ENCODE assay signal across 8 cellular contexts in genomic region chrX:111098874-111099273, GRCh38.
DNase-seq lines count a peak whose midpoint lies in the region; ATAC-seq and TF ChIP-seq lines count a peak whose summit lies in the region.

No MANE protein-coding gene starts in this region.

- no peak overlapping the region for H3K4me3 Mint-ChIP-seq in activated naive CD8-positive, alpha-beta T cell treated with anti-CD3 and anti-CD28 coated beads, Interleukin-2, amount 50 U/mL, for 24 hours

- peaks cover 22% of the 10 kb centered on the region for H3K4me1 ChIP-seq in iPS-18a (ENCODE audit: control insufficient read depth, low read depth, low read length)

- H3K4me1 Mint-ChIP-seq in activated naive CD8-positive, alpha-beta T cell treated with anti-CD3 and anti-CD28 coated beads, Interleukin-2, amount 50 U/mL, for 24 hours = peaks cover 11% of the 10 kb centered on the region

- TF ChIP-seq CTCF in AG09319 (IDR thresholded peaks at IDR 0.05; ENCODE audit: low read depth, low read length) (peak; percentile 64), SU-DHL-6 (IDR thresholded peaks at IDR 0.05; ENCODE audit: insufficient read depth, low read length, poor library complexity, severe bottlenecking) (peak; percentile 29)

- no peaks in the 10 kb centered on the region for H4K20me1 ChIP-seq in SU-DHL-6 (ENCODE audit: low read depth, low read length)

- no peaks in the 10 kb centered on the region for H3K27me3 ChIP-seq in SU-DHL-6 (ENCODE audit: low read length)
- no peaks in the 10 kb centered on the region for H3K27me3 ChIP-seq in iPS-18a (ENCODE audit: control insufficient read depth, insufficient read depth, low read length)

- H3K27ac Mint-ChIP-seq in activated naive CD8-positive, alpha-beta T cell treated with anti-CD3 and anti-CD28 coated beads, Interleukin-2, amount 50 U/mL, for 24 hours = no peak overlapping the region

- H3K4me3 ChIP-seq in SU-DHL-6 (ENCODE audit: insufficient read depth, low read length, poor library complexity, severe bottlenecking) (no peak overlapping the region), iPS-18a (ENCODE audit: low read length) (peak overlapping the region; percentile 31)

- H3K9me2 ChIP-seq in SU-DHL-6 (replicated peaks; ENCODE audit: insufficient read depth, low read length) = no peaks in the 10 kb centered on the region

- H3K36me3 ChIP-seq in SU-DHL-6 (ENCODE audit: low read length) = no peaks in the 10 kb centered on the region
- peaks cover 18% of the 10 kb centered on the region for H3K36me3 ChIP-seq in iPS-18a (ENCODE audit: control insufficient read depth, low read depth, low read length)

- H3K27me3 Mint-ChIP-seq in activated naive CD8-positive, alpha-beta T cell treated with anti-CD3 and anti-CD28 coated beads, Interleukin-2, amount 50 U/mL, for 24 hours = peaks cover 24% of the 10 kb centered on the region

- no peak overlapping the region for H2AFZ ChIP-seq in SU-DHL-6 (ENCODE audit: low read depth, low read length, severe bottlenecking)

- DNase-seq in AG09319 (ENCODE audit: extremely low read depth, low read depth) (no peak), DMS79 (lab: John Stamatoyannopoulos, UW) (no peak)
- DNase-seq in activated naive CD8-positive, alpha-beta T cell treated with anti-CD3 and anti-CD28 coated beads, Interleukin-2, amount 50 U/mL, for 24 hours = peak; percentile 54
- DNase-seq in stimulated activated CD4-positive, alpha-beta T cell treated with anti-CD3 and anti-CD28 coated beads, Interleukin-2, amount 100 ng/mL, for 4 hours (ENCODE audit: low read depth) = peak; percentile 34

- ATAC-seq in GM18868 (IDR thresholded peaks at IDR 0.05; ENCODE audit: unreplicated experiment) (peak; percentile 65), HG03159 (IDR thresholded peaks at IDR 0.05; ENCODE audit: unreplicated experiment) (peak; percentile 67)
- ATAC-seq in activated naive CD8-positive, alpha-beta T cell treated with anti-CD3 and anti-CD28 coated beads, Interleukin-2, amount 50 U/mL, for 24 hours = peak; percentile 67

- H3K9me3 Mint-ChIP-seq in activated naive CD8-positive, alpha-beta T cell treated with anti-CD3 and anti-CD28 coated beads, Interleukin-2, amount 50 U/mL, for 24 hours = no peaks in the 10 kb centered on the region

- H3K9me3 ChIP-seq in SU-DHL-6 (ENCODE audit: insufficient read depth, low read length) (no peaks in the 10 kb centered on the region), iPS-18a (ENCODE audit: control insufficient read depth, low read depth, low read length) (no peaks in the 10 kb centered on the region)

- no peaks in the 10 kb centered on the region for H3F3A ChIP-seq in SU-DHL-6 (ENCODE audit: insufficient read depth)

- no peaks in the 10 kb centered on the region for H3K79me2 ChIP-seq in SU-DHL-6 (ENCODE audit: insufficient read depth, low read length)

- H3K4me2 ChIP-seq in SU-DHL-6 (ENCODE audit: low read depth, low read length, poor library complexity, severe bottlenecking) = no peak overlapping the region

- H3K9ac ChIP-seq in SU-DHL-6 (ENCODE audit: low read length) (no peak overlapping the region), iPS-18a (ENCODE audit: low read length) (no peak overlapping the region)

- H3K27ac ChIP-seq in SU-DHL-6 (ENCODE audit: low read depth, low read length) (no peak overlapping the region), iPS-18a (ENCODE audit: low read length) (no peak overlapping the region)

- H3K36me3 Mint-ChIP-seq in activated naive CD8-positive, alpha-beta T cell treated with anti-CD3 and anti-CD28 coated beads, Interleukin-2, amount 50 U/mL, for 24 hours (ENCODE audit: low read depth) = no peaks in the 10 kb centered on the region

Comparison
In these comparisons a context has a peak if more than half of its experiments do, and no peak if none do; other contexts are left out.
1. DNase-seq: peak in activated naive CD8-positive, alpha-beta T cell treated with anti-CD3 and anti-CD28 coated beads, Interleukin-2, amount 50 U/mL, for 24 hours (single experiment) and stimulated activated CD4-positive, alpha-beta T cell treated with anti-CD3 and anti-CD28 coated beads, Interleukin-2, amount 100 ng/mL, for 4 hours (single experiment); none in AG09319 (single experiment) and DMS79 (single experiment).
2. Peak in every context shown above with its lines, with median percentiles within 50 percentile points of each other: ATAC-seq.